In the genomic region with DNA sequence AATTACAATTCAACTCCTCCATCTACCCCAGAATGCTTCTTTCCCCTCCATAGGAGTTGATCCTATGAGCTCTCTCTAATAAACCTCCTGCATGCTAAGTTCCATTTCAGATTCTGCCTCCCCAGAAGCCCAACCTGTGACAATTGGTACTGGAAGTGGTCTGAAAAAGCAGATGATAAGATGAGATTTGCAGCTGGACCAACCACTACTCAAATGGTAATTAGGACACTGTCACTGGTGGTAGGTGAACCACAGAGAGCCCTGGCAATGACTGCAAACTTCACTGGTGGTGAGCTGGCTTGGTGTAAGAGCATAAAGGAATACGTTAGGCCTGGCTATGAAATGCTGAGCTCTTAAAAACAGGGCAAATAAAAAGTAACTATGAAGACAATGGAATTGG, we compare ENCODE assay signal across 28 cellular contexts.
"Had no signal": no experiment of that assay in that cellular context is flagged by ENCODE, and none has a peak within 500 bp of the region (broad histone marks: within the 10 kb centered on the region; RNA-seq: fewer than 3 reads in every experiment).

No MANE protein-coding gene starts in this region.

- H3K4me3 Mint-ChIP-seq: immature natural killer cell; naive B cell; natural killer cell; nephron progenitor cell; neural progenitor cell; stimulated activated naive B cell treated with anti-CD40 and anti-IgM and Interleukin-4, amounts not matched to agents 10 μg/mL and 1 μg/mL and 100 μg/mL, for 72 hours; stimulated activated naive CD8-positive, alpha-beta T cell treated with anti-CD3 and anti-CD28 coated beads, Interleukin-15, Interleukin-2, amounts not matched to agents 100 ng/mL and 50 ng/mL, for 24 hours had no signal

- H3K4me1 ChIP-seq: neural progenitor cell, prostate gland, vagina had no signal

- H3K27ac Mint-ChIP-seq: immature natural killer cell; naive B cell; natural killer cell; nephron progenitor cell; neural progenitor cell; stimulated activated naive B cell treated with anti-CD40 and anti-IgM and Interleukin-4, amounts not matched to agents 10 μg/mL and 1 μg/mL and 100 μg/mL, for 72 hours; stimulated activated naive CD8-positive, alpha-beta T cell treated with anti-CD3 and anti-CD28 coated beads, Interleukin-15, Interleukin-2, amounts not matched to agents 100 ng/mL and 50 ng/mL, for 24 hours had no signal

- H3K4me3 ChIP-seq: heart left ventricle, left ventricle myocardium inferior, lung, neural progenitor cell, prostate gland, skin epidermis, tibial nerve, upper lobe of left lung, vagina had no signal

- H3K4me2 ChIP-seq: neural progenitor cell had no signal

- H3K4me1 Mint-ChIP-seq: immature natural killer cell, natural killer cell, neural progenitor cell had no signal

- H3K9me3 ChIP-seq: heart left ventricle, left ventricle myocardium inferior, neutrophil, prostate gland, tibial nerve, upper lobe of left lung, vagina had no signal

- H3K27me3 ChIP-seq: neural progenitor cell, neutrophil, tibial nerve, upper lobe of left lung, vagina had no signal

- H3K36me3 Mint-ChIP-seq: naive B cell; natural killer cell; neural progenitor cell; stimulated activated naive B cell treated with anti-CD40 and anti-IgM and Interleukin-4, amounts not matched to agents 10 μg/mL and 1 μg/mL and 100 μg/mL, for 72 hours had no signal

- H3K9ac ChIP-seq: neural progenitor cell had no signal

- H3K27ac ChIP-seq: heart left ventricle, left ventricle myocardium inferior, neural progenitor cell, neutrophil, prostate gland, skin epidermis, tibial nerve, upper lobe of left lung, vagina had no signal

- DNase-seq: glutamatergic neuron; heart left ventricle; hypothalamus; islet precursor cell; left ventricle myocardium inferior; naive B cell; natural killer cell; nephron progenitor cell; occipital lobe; retina; right cardiac atrium; stimulated activated CD4-positive, alpha-beta T cell treated with anti-CD3 and anti-CD28 coated beads, Interleukin-12 subunit alpha, Interleukin-12 subunit beta, amount 100 ng/mL, for 4 hours; stimulated activated CD4-positive, alpha-beta T cell treated with anti-CD3 and anti-CD28 coated beads, Interleukin-2, amount 100 ng/mL, for 48 hours; stimulated activated CD4-positive, alpha-beta T cell treated with anti-CD3 and anti-CD28 coated beads, Interleukin-4, amount 100 ng/mL, for 4 hours; stimulated activated CD8-positive, alpha-beta memory T cell treated with anti-CD3 and anti-CD28 coated beads, Interleukin-4, amount 100 ng/mL, for 48 hours; stimulated activated naive B cell treated with anti-CD40 and anti-IgM and Interleukin-4, amounts not matched to agents 10 μg/mL and 1 μg/mL and 100 μg/mL, for 72 hours; substantia nigra; upper lobe of left lung had no signal

- ATAC-seq: heart left ventricle; right cardiac atrium; sciatic nerve; stimulated activated naive B cell treated with anti-CD40 and anti-IgM and Interleukin-4, amounts not matched to agents 10 μg/mL and 1 μg/mL and 100 μg/mL, for 72 hours had no signal

- H3K36me3 ChIP-seq: heart left ventricle, left ventricle myocardium inferior, neural progenitor cell, neutrophil, prostate gland, tibial nerve, upper lobe of left lung, vagina had no signal

- H3K9me3 Mint-ChIP-seq: immature natural killer cell; natural killer cell; nephron progenitor cell; neural progenitor cell; stimulated activated naive B cell treated with anti-CD40 and anti-IgM and Interleukin-4, amounts not matched to agents 10 μg/mL and 1 μg/mL and 100 μg/mL, for 72 hours; stimulated activated naive CD8-positive, alpha-beta T cell treated with anti-CD3 and anti-CD28 coated beads, Interleukin-15, Interleukin-2, amounts not matched to agents 100 ng/mL and 50 ng/mL, for 24 hours had no signal
